In genomic region chr9:7094052-7094451, GRCh38 we compare ENCODE assay signal across 10 cellular contexts.
DNase-seq lines count a peak whose midpoint lies in the region; ATAC-seq and TF ChIP-seq lines count a peak whose summit lies in the region.
"Had no signal": no experiment of that assay in that cellular context is flagged by ENCODE, and none has a peak within 500 bp of the region (broad histone marks: within the 10 kb centered on the region; RNA-seq: fewer than 3 reads in every experiment).

No MANE protein-coding gene starts in this region.

- DNase-seq in COR-L47 (lab: John Stamatoyannopoulos, UW) (peak; percentile 18), cerebellar cortex (ENCODE audit: low spot score) (peak; percentile 46), myocyte (ENCODE audit: low read depth) (peak; percentile 16), amniotic stem cell (lab: John Stamatoyannopoulos, UW) (no peak), retina (no peak), substantia nigra (lab: John Stamatoyannopoulos, UW) (no peak)
- DNase-seq: posterior cingulate gyrus; stimulated activated naive B cell treated with anti-CD40 and anti-IgM and Interleukin-4, amounts not matched to agents 10 μg/mL and 1 μg/mL and 100 μg/mL, for 72 hours had no signal

- TF ChIP-seq CTCF in LNCAP (IDR thresholded peaks at IDR 0.05) = peak; percentile 60

- H3K27ac ChIP-seq in substantia nigra (ENCODE audit: low read depth, low read length, poor library complexity, severe bottlenecking) = no peak overlapping the region

- no peak for ATAC-seq in HG03139 (IDR thresholded peaks at IDR 0.05; ENCODE audit: unreplicated experiment)

Comparison
In these comparisons a context has a peak if more than half of its experiments do, and no peak if none do; other contexts are left out.
1. DNase-seq: peak in COR-L47 (single experiment), cerebellar cortex (single experiment) and myocyte (single experiment); none in amniotic stem cell (single experiment), retina (single experiment) and substantia nigra (0 of 49).